Comparison of ENCODE assay signal across 1 cellular context in the genomic region with DNA sequence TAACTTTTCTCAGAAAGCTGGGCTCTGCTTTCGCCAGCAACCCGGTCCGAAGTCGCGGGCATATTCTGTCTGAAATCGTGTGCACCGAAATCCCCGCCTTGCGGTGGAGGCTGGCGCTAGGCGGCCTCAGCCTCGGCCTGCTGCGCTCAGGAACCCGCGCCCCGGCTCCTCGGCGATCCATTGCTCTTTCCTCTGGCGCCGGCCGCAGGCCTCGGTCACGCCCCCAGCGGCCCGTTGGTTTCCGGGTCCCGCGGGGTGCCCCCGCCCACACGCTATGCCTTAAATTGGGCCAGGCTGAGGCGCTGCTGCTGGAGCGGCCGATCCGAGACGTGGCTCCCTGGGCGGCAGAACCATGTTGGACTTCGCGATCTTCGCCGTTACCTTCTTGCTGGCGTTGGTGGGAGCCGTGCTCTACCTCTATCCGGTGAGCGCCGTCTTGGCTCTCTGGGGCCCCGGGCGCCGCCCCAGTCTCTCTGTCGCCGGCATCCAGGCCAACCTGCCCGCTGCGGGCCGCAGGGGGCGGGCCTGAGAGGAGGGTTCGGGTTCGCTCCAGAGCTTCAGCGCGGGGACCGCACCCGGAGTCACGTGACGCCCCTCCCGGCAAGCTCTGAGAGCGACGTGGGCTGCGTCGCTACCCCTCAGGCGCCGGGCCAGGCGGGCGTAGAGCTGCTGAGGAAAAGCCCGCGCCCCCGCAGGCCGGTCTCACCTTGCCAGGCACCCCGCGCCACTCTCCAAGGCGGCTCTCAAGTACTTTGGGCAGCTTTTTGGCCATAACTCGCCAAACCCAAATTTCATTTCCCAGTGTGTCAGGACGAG.
TF ChIP-seq lines count a peak whose summit lies in the region.

A gene with protein sequence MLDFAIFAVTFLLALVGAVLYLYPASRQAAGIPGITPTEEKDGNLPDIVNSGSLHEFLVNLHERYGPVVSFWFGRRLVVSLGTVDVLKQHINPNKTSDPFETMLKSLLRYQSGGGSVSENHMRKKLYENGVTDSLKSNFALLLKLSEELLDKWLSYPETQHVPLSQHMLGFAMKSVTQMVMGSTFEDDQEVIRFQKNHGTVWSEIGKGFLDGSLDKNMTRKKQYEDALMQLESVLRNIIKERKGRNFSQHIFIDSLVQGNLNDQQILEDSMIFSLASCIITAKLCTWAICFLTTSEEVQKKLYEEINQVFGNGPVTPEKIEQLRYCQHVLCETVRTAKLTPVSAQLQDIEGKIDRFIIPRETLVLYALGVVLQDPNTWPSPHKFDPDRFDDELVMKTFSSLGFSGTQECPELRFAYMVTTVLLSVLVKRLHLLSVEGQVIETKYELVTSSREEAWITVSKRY (plus strand): TSS at position 308 of the 816 bp plus-strand sequence. CDS start 45 bp downstream, at position 353.

TF ChIP-seq in HepG2, 621 proteins besides CTCF, POLR2A, EP300 and RAD21 (continued from another document and continues in another):
- TF ChIP-seq, protein P1, sequence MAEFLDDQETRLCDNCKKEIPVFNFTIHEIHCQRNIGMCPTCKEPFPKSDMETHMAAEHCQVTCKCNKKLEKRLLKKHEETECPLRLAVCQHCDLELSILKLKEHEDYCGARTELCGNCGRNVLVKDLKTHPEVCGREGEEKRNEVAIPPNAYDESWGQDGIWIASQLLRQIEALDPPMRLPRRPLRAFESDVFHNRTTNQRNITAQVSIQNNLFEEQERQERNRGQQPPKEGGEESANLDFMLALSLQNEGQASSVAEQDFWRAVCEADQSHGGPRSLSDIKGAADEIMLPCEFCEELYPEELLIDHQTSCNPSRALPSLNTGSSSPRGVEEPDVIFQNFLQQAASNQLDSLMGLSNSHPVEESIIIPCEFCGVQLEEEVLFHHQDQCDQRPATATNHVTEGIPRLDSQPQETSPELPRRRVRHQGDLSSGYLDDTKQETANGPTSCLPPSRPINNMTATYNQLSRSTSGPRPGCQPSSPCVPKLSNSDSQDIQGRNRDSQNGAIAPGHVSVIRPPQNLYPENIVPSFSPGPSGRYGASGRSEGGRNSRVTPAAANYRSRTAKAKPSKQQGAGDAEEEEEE (CRISPR knock-in tag; IDR thresholded peaks at IDR 0.05; ENCODE audit: borderline replicate concordance): no peak
- TF ChIP-seq ZKSCAN5 (CRISPR knock-in tag; IDR thresholded peaks at IDR 0.05) (no peak), SMARCE1 (IDR thresholded peaks at IDR 0.05; ENCODE audit: borderline replicate concordance) (no peak), ZNF563 (CRISPR knock-in tag; IDR thresholded peaks at IDR 0.05) (peak; percentile 97), ZBTB7B (CRISPR knock-in tag; IDR thresholded peaks at IDR 0.05) (peak; percentile 39), HNF4A (CRISPR knock-in tag; IDR thresholded peaks at IDR 0.05) (no peak), FOSL1 (CRISPR knock-in tag; IDR thresholded peaks at IDR 0.05; ENCODE audit: borderline replicate concordance) (no peak; the same call in 1 of the 2 replicates), HDAC2 (CRISPR knock-in tag; IDR thresholded peaks at IDR 0.05) (peak; percentile 68), PAF1 (CRISPR knock-in tag; IDR thresholded peaks at IDR 0.05) (no peak), SMAD3 (CRISPR knock-in tag; IDR thresholded peaks at IDR 0.05) (peak; percentile 83), CBX2 (IDR thresholded peaks at IDR 0.05; ENCODE audit: low read depth, low read length) (no peak), CBX2 (CRISPR knock-in tag; IDR thresholded peaks at IDR 0.05; ENCODE audit: low read depth) (no peak; the same call in 1 of the 2 replicates), CAMTA2 (CRISPR knock-in tag; IDR thresholded peaks at IDR 0.05; ENCODE audit: borderline replicate concordance) (peak; percentile 95), SYNCRIP (IDR thresholded peaks at IDR 0.05; ENCODE audit: insufficient read depth, low read depth, low read length) (no peak), ZC3H13 (CRISPR knock-in tag; IDR thresholded peaks at IDR 0.05) (peak; percentile 81; the same call in 1 of the 2 replicates), RBM39 (IDR thresholded peaks at IDR 0.05; ENCODE audit: low read depth, low read length, poor library complexity, severe bottlenecking) (peak; percentile 88), NR3C1 (CRISPR knock-in tag; IDR thresholded peaks at IDR 0.05) (no peak), TAF1 (CRISPR knock-in tag; IDR thresholded peaks at IDR 0.05) (peak; percentile 91), ZIK1 (CRISPR knock-in tag; IDR thresholded peaks at IDR 0.05; ENCODE audit: borderline replicate concordance, low read depth) (0 out of 2 replicates have a peak, but pooled peaks have one; percentile 84), ZNF136 (CRISPR knock-in tag; IDR thresholded peaks at IDR 0.05; ENCODE audit: low read depth) (peak; percentile 62; the same call in 1 of the 2 replicates), NFE2L1 (CRISPR knock-in tag; IDR thresholded peaks at IDR 0.05; ENCODE audit: borderline replicate concordance) (peak; percentile 73; the same call in 1 of the 2 replicates), ZSCAN25 (CRISPR knock-in tag; IDR thresholded peaks at IDR 0.05) (peak; percentile 45; the same call in 1 of the 2 replicates), BHLHE40 (IDR thresholded peaks at IDR 0.05; ENCODE audit: low read length) (peak; percentile 96), KDM2A (CRISPR knock-in tag; IDR thresholded peaks at IDR 0.05; ENCODE audit: borderline replicate concordance, low read depth) (peak; percentile 96), BCL6 (CRISPR knock-in tag; IDR thresholded peaks at IDR 0.05) (peak; percentile 63; the same call in 1 of the 2 replicates), ELF4 (CRISPR knock-in tag; IDR thresholded peaks at IDR 0.05; ENCODE audit: borderline replicate concordance) (peak; percentile 94), MBNL3 (CRISPR knock-in tag; conservative IDR thresholded peaks at IDR 0.05) (no peak), STAT5B (CRISPR knock-in tag; IDR thresholded peaks at IDR 0.05) (no peak; the same call in 1 of the 2 replicates), RFXANK (CRISPR knock-in tag; IDR thresholded peaks at IDR 0.05) (peak; percentile 84; the same call in 1 of the 2 replicates), ZNF605 (CRISPR knock-in tag; IDR thresholded peaks at IDR 0.05) (peak; percentile 100), ZNF335 (CRISPR knock-in tag; IDR thresholded peaks at IDR 0.05) (peak; percentile 79; the same call in 1 of the 2 replicates), PCBP2 (optimal IDR thresholded peaks at IDR 0.05; ENCODE audit: low read depth, low read length, poor library complexity, severe bottlenecking) (no peak), ZNF460 (CRISPR knock-in tag; IDR thresholded peaks at IDR 0.05; ENCODE audit: borderline replicate concordance) (no peak; the same call in 1 of the 2 replicates), ZNF781 (CRISPR knock-in tag; IDR thresholded peaks at IDR 0.05; ENCODE audit: borderline replicate concordance, not compliant biosample characterization) (peak; percentile 75), ATAD3A (CRISPR knock-in tag; IDR thresholded peaks at IDR 0.05) (no peak), BORCS8-MEF2B (CRISPR knock-in tag; IDR thresholded peaks at IDR 0.05) (peak; percentile 95), ZKSCAN8 (CRISPR knock-in tag; IDR thresholded peaks at IDR 0.05; ENCODE audit: borderline replicate concordance) (no peak; the same call in 1 of the 2 replicates), RXRB (CRISPR knock-in tag; IDR thresholded peaks at IDR 0.05; ENCODE audit: borderline replicate concordance) (peak; percentile 66; the same call in 1 of the 2 replicates), ZNF614 (CRISPR knock-in tag; IDR thresholded peaks at IDR 0.05; ENCODE audit: borderline replicate concordance) (peak; percentile 84; the same call in 1 of the 2 replicates), NPAS2 (CRISPR knock-in tag; IDR thresholded peaks at IDR 0.05; ENCODE audit: borderline replicate concordance) (no peak), MYNN (CRISPR knock-in tag; IDR thresholded peaks at IDR 0.05; ENCODE audit: low read depth) (no peak; the same call in 1 of the 2 replicates), ZNF225 (CRISPR knock-in tag; IDR thresholded peaks at IDR 0.05) (peak; percentile 90; the same call in 1 of the 2 replicates), PHF20 (CRISPR knock-in tag; IDR thresholded peaks at IDR 0.05) (peak; percentile 91), DNMT3B (CRISPR knock-in tag; conservative IDR thresholded peaks at IDR 0.05) (no peak), RBAK (CRISPR knock-in tag; IDR thresholded peaks at IDR 0.05) (0 out of 2 replicates have a peak, but pooled peaks have one; percentile 55)
- TF ChIP-seq, protein P2, sequence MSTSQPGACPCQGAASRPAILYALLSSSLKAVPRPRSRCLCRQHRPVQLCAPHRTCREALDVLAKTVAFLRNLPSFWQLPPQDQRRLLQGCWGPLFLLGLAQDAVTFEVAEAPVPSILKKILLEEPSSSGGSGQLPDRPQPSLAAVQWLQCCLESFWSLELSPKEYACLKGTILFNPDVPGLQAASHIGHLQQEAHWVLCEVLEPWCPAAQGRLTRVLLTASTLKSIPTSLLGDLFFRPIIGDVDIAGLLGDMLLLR (CRISPR knock-in tag; IDR thresholded peaks at IDR 0.05): no peak; the same call in none of the 2 replicates
- TF ChIP-seq, protein P3, sequence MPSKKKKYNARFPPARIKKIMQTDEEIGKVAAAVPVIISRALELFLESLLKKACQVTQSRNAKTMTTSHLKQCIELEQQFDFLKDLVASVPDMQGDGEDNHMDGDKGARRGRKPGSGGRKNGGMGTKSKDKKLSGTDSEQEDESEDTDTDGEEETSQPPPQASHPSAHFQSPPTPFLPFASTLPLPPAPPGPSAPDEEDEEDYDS (CRISPR knock-in tag; IDR thresholded peaks at IDR 0.05): peak; percentile 99
- TF ChIP-seq, protein P4, sequence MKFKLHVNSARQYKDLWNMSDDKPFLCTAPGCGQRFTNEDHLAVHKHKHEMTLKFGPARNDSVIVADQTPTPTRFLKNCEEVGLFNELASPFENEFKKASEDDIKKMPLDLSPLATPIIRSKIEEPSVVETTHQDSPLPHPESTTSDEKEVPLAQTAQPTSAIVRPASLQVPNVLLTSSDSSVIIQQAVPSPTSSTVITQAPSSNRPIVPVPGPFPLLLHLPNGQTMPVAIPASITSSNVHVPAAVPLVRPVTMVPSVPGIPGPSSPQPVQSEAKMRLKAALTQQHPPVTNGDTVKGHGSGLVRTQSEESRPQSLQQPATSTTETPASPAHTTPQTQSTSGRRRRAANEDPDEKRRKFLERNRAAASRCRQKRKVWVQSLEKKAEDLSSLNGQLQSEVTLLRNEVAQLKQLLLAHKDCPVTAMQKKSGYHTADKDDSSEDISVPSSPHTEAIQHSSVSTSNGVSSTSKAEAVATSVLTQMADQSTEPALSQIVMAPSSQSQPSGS (CRISPR knock-in tag; IDR thresholded peaks at IDR 0.05): peak; percentile 83
- TF ChIP-seq, protein P5, sequence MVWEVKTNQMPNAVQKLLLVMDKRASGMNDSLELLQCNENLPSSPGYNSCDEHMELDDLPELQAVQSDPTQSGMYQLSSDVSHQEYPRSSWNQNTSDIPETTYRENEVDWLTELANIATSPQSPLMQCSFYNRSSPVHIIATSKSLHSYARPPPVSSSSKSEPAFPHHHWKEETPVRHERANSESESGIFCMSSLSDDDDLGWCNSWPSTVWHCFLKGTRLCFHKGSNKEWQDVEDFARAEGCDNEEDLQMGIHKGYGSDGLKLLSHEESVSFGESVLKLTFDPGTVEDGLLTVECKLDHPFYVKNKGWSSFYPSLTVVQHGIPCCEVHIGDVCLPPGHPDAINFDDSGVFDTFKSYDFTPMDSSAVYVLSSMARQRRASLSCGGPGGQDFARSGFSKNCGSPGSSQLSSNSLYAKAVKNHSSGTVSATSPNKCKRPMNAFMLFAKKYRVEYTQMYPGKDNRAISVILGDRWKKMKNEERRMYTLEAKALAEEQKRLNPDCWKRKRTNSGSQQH (CRISPR knock-in tag; IDR thresholded peaks at IDR 0.05; ENCODE audit: low read depth): peak; percentile 81
- TF ChIP-seq, protein P6, sequence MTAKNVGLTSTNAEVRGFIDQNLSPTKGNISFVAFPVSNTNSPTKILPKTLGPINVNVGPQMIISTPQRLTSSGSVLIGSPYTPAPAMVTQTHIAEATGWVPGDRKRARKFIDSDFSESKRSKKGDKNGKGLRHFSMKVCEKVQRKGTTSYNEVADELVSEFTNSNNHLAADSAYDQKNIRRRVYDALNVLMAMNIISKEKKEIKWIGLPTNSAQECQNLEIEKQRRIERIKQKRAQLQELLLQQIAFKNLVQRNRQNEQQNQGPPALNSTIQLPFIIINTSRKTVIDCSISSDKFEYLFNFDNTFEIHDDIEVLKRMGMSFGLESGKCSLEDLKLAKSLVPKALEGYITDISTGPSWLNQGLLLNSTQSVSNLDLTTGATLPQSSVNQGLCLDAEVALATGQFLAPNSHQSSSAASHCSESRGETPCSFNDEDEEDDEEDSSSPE (CRISPR knock-in tag; IDR thresholded peaks at IDR 0.05): peak; percentile 79; the same call in 1 of the 2 replicates
- TF ChIP-seq, protein P7, sequence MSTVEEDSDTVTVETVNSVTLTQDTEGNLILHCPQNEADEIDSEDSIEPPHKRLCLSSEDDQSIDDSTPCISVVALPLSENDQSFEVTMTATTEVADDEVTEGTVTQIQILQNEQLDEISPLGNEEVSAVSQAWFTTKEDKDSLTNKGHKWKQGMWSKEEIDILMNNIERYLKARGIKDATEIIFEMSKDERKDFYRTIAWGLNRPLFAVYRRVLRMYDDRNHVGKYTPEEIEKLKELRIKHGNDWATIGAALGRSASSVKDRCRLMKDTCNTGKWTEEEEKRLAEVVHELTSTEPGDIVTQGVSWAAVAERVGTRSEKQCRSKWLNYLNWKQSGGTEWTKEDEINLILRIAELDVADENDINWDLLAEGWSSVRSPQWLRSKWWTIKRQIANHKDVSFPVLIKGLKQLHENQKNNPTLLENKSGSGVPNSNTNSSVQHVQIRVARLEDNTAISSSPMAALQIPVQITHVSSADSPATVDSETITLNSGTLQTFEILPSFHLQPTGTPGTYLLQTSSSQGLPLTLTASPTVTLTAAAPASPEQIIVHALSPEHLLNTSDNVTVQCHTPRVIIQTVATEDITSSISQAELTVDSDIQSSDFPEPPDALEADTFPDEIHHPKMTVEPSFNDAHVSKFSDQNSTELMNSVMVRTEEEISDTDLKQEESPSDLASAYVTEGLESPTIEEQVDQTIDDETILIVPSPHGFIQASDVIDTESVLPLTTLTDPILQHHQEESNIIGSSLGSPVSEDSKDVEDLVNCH (CRISPR knock-in tag; IDR thresholded peaks at IDR 0.05): no peak
- TF ChIP-seq, protein P8, sequence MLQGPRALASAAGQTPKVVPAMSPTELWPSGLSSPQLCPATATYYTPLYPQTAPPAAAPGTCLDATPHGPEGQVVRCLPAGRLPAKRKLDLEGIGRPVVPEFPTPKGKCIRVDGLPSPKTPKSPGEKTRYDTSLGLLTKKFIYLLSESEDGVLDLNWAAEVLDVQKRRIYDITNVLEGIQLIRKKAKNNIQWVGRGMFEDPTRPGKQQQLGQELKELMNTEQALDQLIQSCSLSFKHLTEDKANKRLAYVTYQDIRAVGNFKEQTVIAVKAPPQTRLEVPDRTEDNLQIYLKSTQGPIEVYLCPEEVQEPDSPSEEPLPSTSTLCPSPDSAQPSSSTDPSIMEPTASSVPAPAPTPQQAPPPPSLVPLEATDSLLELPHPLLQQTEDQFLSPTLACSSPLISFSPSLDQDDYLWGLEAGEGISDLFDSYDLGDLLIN (CRISPR knock-in tag; IDR thresholded peaks at IDR 0.05; ENCODE audit: borderline replicate concordance): peak; percentile 97; the same call in 1 of the 2 replicates
- TF ChIP-seq, protein P9, sequence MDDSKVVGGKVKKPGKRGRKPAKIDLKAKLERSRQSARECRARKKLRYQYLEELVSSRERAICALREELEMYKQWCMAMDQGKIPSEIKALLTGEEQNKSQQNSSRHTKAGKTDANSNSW (CRISPR knock-in tag; IDR thresholded peaks at IDR 0.05; ENCODE audit: borderline replicate concordance): peak; percentile 9; the same call in 1 of the 2 replicates
- TF ChIP-seq, protein P10, sequence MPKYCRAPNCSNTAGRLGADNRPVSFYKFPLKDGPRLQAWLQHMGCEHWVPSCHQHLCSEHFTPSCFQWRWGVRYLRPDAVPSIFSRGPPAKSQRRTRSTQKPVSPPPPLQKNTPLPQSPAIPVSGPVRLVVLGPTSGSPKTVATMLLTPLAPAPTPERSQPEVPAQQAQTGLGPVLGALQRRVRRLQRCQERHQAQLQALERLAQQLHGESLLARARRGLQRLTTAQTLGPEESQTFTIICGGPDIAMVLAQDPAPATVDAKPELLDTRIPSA (CRISPR knock-in tag; IDR thresholded peaks at IDR 0.05; ENCODE audit: borderline replicate concordance): peak; percentile 99; the same call in 1 of the 2 replicates
